Comparison of ENCODE assay signal across 20 cellular contexts in genomic region chr3:68620211-68620610, GRCh38.
DNase-seq lines count a peak whose midpoint lies in the region; ATAC-seq, FAIRE-seq and TF ChIP-seq lines count a peak whose summit lies in the region.
"Had no signal": no experiment of that assay in that cellular context is flagged by ENCODE, and none has a peak within 500 bp of the region (broad histone marks: within the 10 kb centered on the region; RNA-seq: fewer than 3 reads in every experiment).

No MANE protein-coding gene starts in this region.

- no peaks in the 10 kb centered on the region for H3K27me3 Mint-ChIP-seq in GM23338 (ENCODE audit: insufficient read depth, low read depth, poor library complexity)
- H3K27me3 Mint-ChIP-seq: B cell; CD4-positive, CD25-positive, alpha-beta regulatory T cell; IgD-negative memory B cell had no signal

- TF ChIP-seq POLR2A in H1 (IDR thresholded peaks at IDR 0.05; ENCODE audit: control extremely low read depth in 1 of 2, low read depth in 2 of 2, low read length in 2 of 2) (no peak), testis (IDR thresholded peaks at IDR 0.05) (no peak)

- no peak for ATAC-seq in GM23338
- ATAC-seq: HepG2 had no signal

- H3K79me2 ChIP-seq in GM23338 (replicated peaks; ENCODE audit: insufficient read depth) (no peaks in the 10 kb centered on the region), H1 (ENCODE audit: control insufficient read depth in 1 of 2, insufficient read depth in 2 of 2, low read length in 2 of 2) (no peaks in the 10 kb centered on the region)

- H2BK15ac ChIP-seq in H1 (ENCODE audit: low read length), result no peak overlapping the region

- H2BK5ac ChIP-seq in H1 (ENCODE audit: low read depth, low read length), result no peak overlapping the region

- peaks cover 8% of the 10 kb centered on the region; the same call in 1 of the 3 replicates for H3K9me3 Mint-ChIP-seq in GM23338

- intact Hi-C loops in testis (cut with DNase I; ENCODE audit: low total_unique reads), result no loop called here

- no peak overlapping the region for H2AFZ ChIP-seq in GM23338
- H2AFZ ChIP-seq in H1 (ENCODE audit: low read length), result no peak overlapping the region

- no peak for FAIRE-seq in H1 (lab: Jason Lieb, UNC)
- FAIRE-seq: HepG2 had no signal

- no peak overlapping the region for H4K8ac ChIP-seq in H1 (ENCODE audit: extremely low read depth, insufficient read depth, low read length)

- H2BK12ac ChIP-seq in H1 (ENCODE audit: low read depth, low read length), result no peak overlapping the region

- no peak overlapping the region for H3K9ac ChIP-seq in H1 (replicated peaks in 1 of 4; ENCODE audit: extremely low read depth in 1 of 4, low read depth in 3 of 4, low read length in 3 of 4)

- TF ChIP-seq EP300 in H1 (IDR thresholded peaks at IDR 0.05; ENCODE audit: borderline replicate concordance in 1 of 2, low read depth in 2 of 2, low read length in 2 of 2), result no peak

- no peak overlapping the region for H3K14ac ChIP-seq in H1 (ENCODE audit: insufficient read length)

- TF ChIP-seq CTCF in GM23338 (conservative IDR thresholded peaks at IDR 0.05; ENCODE audit: low read depth in 2 of 2) (no peak), H1 (IDR thresholded peaks at IDR 0.05; ENCODE audit: control extremely low read depth in 1 of 3, insufficient read depth in 1 of 3, low read depth in 1 of 3, low read length in 3 of 3) (no peak), testis (IDR thresholded peaks at IDR 0.05) (no peak)

- no peaks in the 10 kb centered on the region for H3K4me1 Mint-ChIP-seq in GM23338
- H3K4me1 Mint-ChIP-seq: B cell; CD4-positive, CD25-positive, alpha-beta regulatory T cell; CD8-positive, alpha-beta memory T cell; H9; IgD-negative memory B cell had no signal

- no peaks in the 10 kb centered on the region for H3K79me1 ChIP-seq in H1 (ENCODE audit: low read depth, low read length)

- CTCF ChIA-PET in H1 (lab: Charles Lee; ENCODE audit: partially characterized antibody), result no interaction called here

- H3K18ac ChIP-seq in H1 (ENCODE audit: extremely low read depth, low read length), result no peak overlapping the region

- H4K91ac ChIP-seq in H1 (replicated peaks; ENCODE audit: insufficient read length, low read length), result no peak overlapping the region

- H4K20me1 ChIP-seq in GM23338 (replicated peaks; ENCODE audit: insufficient read depth) (no peaks in the 10 kb centered on the region), H1 (replicated peaks in 1 of 2; ENCODE audit: control insufficient read depth in 1 of 2, insufficient read depth in 2 of 2, low read length in 2 of 2) (no peaks in the 10 kb centered on the region)

- H3K23ac ChIP-seq in H1 (ENCODE audit: insufficient read length), result no peak overlapping the region

- H3K4me2 ChIP-seq in GM23338 (no peak overlapping the region), H1 (ENCODE audit: insufficient read depth in 1 of 2, low read depth in 2 of 2, low read length in 2 of 2) (no peak overlapping the region)

- H3K36me3 Mint-ChIP-seq in GM23338 (ENCODE audit: low read depth), result peaks cover 3% of the 10 kb centered on the region; the same call in 1 of the 3 replicates
- H3K36me3 Mint-ChIP-seq: CD4-positive, CD25-positive, alpha-beta regulatory T cell; CD8-positive, alpha-beta memory T cell; IgD-negative memory B cell had no signal

- no peaks in the 10 kb centered on the region for H3F3A ChIP-seq in GM23338 (replicated peaks; ENCODE audit: low read depth)

- H3K4me3 ChIP-seq in GM23338, result no peak overlapping the region
- H3K4me3 ChIP-seq in H1 (ENCODE audit: extremely low read depth in 1 of 4, insufficient read depth in 2 of 4, low read depth in 3 of 4, low read length in 4 of 4), result no peak overlapping the region
- H3K4me3 ChIP-seq in testis, result no peak overlapping the region

- H3K56ac ChIP-seq in H1 (replicated peaks; ENCODE audit: insufficient read length, low read depth, low read length), result no peak overlapping the region

- peaks cover 15% of the 10 kb centered on the region for H3K9me2 ChIP-seq in GM23338 (ENCODE audit: insufficient read depth)

- no peak overlapping the region for H4K5ac ChIP-seq in H1 (ENCODE audit: insufficient read length, low read depth, low read length)

- no peak overlapping the region for H2BK20ac ChIP-seq in H1 (ENCODE audit: low read length)

- H3K9me3 ChIP-seq in H1 (ENCODE audit: insufficient read depth in 2 of 2, low read depth in 1 of 2, low read length in 1 of 2), result no peaks in the 10 kb centered on the region
- H3K9me3 ChIP-seq in testis, result no peaks in the 10 kb centered on the region

- H3K27me3 ChIP-seq in GM23338 (ENCODE audit: insufficient read depth), result no peaks in the 10 kb centered on the region
- H3K27me3 ChIP-seq in H1 (replicated peaks in 1 of 4; ENCODE audit: control insufficient read depth in 3 of 4, extremely low read depth in 1 of 4, insufficient read depth in 3 of 4, low read length in 3 of 4), result no peaks in the 10 kb centered on the region
- H3K27me3 ChIP-seq in testis, result no peaks in the 10 kb centered on the region

- no peak overlapping the region for H3K4ac ChIP-seq in H1 (replicated peaks; ENCODE audit: insufficient read length, low read depth, low read length)

- DNase-seq in NCI-H2029 (lab: John Stamatoyannopoulos, UW) (peak; percentile 3), NCI-H2029 treated with DMSO at 0.1 percent for 48 hours (lab: John Stamatoyannopoulos, UW) (no peak), GM23338 (ENCODE audit: low spot score) (peak; percentile 1), H1 (ENCODE audit: low read depth in 1 of 2, low spot score in 2 of 2) (no peak), testis (peak; percentile 58), AG08395 (ENCODE audit: low spot score) (no peak), DMS153 treated with DMSO at 0.1 percent for 48 hours (lab: John Stamatoyannopoulos, UW; ENCODE audit: unreplicated experiment) (no peak)
- DNase-seq: 8988T; C1 segment of cervical spinal cord; CD4-positive, CD25-positive, alpha-beta regulatory T cell; CD8-positive, alpha-beta memory T cell; COR-L47; DMS153; DMS79 treated with DMSO at 0.1 percent for 48 hours; GF-D8; GOT3; H9 had no signal

- no peak for TF ChIP-seq RAD21 in H1 (IDR thresholded peaks at IDR 0.05 in 1 of 2, conservative IDR thresholded peaks at IDR 0.05 in 1 of 2; ENCODE audit: low read depth in 2 of 2, low read length in 2 of 2)

- H2BK120ac ChIP-seq in H1 (replicated peaks; ENCODE audit: low read depth, low read length), result no peak overlapping the region

- H3K4me1 ChIP-seq in GM23338 (ENCODE audit: insufficient read depth) (no peaks in the 10 kb centered on the region), H1 (replicated peaks in 1 of 4; ENCODE audit: control insufficient read depth in 3 of 4, insufficient read depth in 4 of 4, low read length in 3 of 4) (no peaks in the 10 kb centered on the region), testis (no peaks in the 10 kb centered on the region)

- 99% methylated on average over 6 of the region's 6 CpGs; no CpG with 5 or more reads in 1 of the 2 experiments for WGBS in H1 (ENCODE audit: extremely low coverage in 1 of 2, insufficient coverage in 1 of 2, insufficient read length in 1 of 2, insufficient replicate concordance in 2 of 2, low coverage in 1 of 2, low lambda C conversion rate in 2 of 2, missing lambda C conversion rate in 1 of 2), 2 experiments
- 61 to 68% methylated on average over 6 of the region's 6 CpGs for WGBS in testis, 2 donors

- H3K23me2 ChIP-seq in H1 (ENCODE audit: low read depth, low read length), result no peaks in the 10 kb centered on the region

- H2AK5ac ChIP-seq in H1 (ENCODE audit: low read depth, low read length), result no peak overlapping the region

- H3K27ac ChIP-seq in GM23338 (ENCODE audit: low read depth), result no peak overlapping the region
- H3K27ac ChIP-seq in H1 (ENCODE audit: low read depth, low read length), result no peak overlapping the region
- no peak overlapping the region for H3K27ac ChIP-seq in testis

- no peaks in the 10 kb centered on the region for H3K36me3 ChIP-seq in GM23338 (ENCODE audit: insufficient read depth)
- no peaks in the 10 kb centered on the region for H3K36me3 ChIP-seq in H1 (ENCODE audit: control insufficient read depth in 2 of 4, insufficient read depth in 4 of 4, low read length in 3 of 4)
- H3K36me3 ChIP-seq in testis (ENCODE audit: low read depth, missing control alignments), result no peaks in the 10 kb centered on the region

- no peak overlapping the region for H3K4me3 Mint-ChIP-seq in GM23338
- H3K4me3 Mint-ChIP-seq: B cell; CD4-positive, CD25-positive, alpha-beta regulatory T cell; CD8-positive, alpha-beta memory T cell; H9; IgD-negative memory B cell had no signal

- no peak overlapping the region for H3K27ac Mint-ChIP-seq in GM23338
- H3K27ac Mint-ChIP-seq: B cell; CD4-positive, CD25-positive, alpha-beta regulatory T cell; CD8-positive, alpha-beta memory T cell; H9 had no signal

- POLR2A ChIA-PET in H1 (lab: Charles Lee; ENCODE audit: partially characterized antibody), result no interaction called here

TF ChIP-seq in GM23338, 12 proteins besides CTCF, POLR2A, EP300 and RAD21 (continues in another document):
- TF ChIP-seq ETS1 (IDR thresholded peaks at IDR 0.05) (no peak), STAT1 (IDR thresholded peaks at IDR 0.05; ENCODE audit: unreplicated experiment) (no peak), JUNB (IDR thresholded peaks at IDR 0.05; ENCODE audit: unreplicated experiment) (no peak), ZNF114 (CRISPR knock-in tag; IDR thresholded peaks at IDR 0.05) (no peak), ZNF331 (CRISPR knock-in tag; IDR thresholded peaks at IDR 0.05; ENCODE audit: low read depth) (no peak)

TF ChIP-seq in H1, 55 proteins besides CTCF, POLR2A, EP300 and RAD21:
- TF ChIP-seq CEBPB (IDR thresholded peaks at IDR 0.05; ENCODE audit: low read depth, low read length), result no peak
- TF ChIP-seq YY1 (IDR thresholded peaks at IDR 0.05; ENCODE audit: low read depth, low read length), result peak; percentile 20; the same call in 1 of the 2 replicates

Comparison
In these comparisons a context has a peak if more than half of its experiments do, and no peak if none do; other contexts are left out.
1. DNase-seq: peak in NCI-H2029 (single experiment), GM23338 (single experiment) and testis (single experiment); none in NCI-H2029 treated with DMSO at 0.1 percent for 48 hours (single experiment), H1 (0 of 2), AG08395 (single experiment) and DMS153 treated with DMSO at 0.1 percent for 48 hours (single experiment).